In the genomic region with DNA sequence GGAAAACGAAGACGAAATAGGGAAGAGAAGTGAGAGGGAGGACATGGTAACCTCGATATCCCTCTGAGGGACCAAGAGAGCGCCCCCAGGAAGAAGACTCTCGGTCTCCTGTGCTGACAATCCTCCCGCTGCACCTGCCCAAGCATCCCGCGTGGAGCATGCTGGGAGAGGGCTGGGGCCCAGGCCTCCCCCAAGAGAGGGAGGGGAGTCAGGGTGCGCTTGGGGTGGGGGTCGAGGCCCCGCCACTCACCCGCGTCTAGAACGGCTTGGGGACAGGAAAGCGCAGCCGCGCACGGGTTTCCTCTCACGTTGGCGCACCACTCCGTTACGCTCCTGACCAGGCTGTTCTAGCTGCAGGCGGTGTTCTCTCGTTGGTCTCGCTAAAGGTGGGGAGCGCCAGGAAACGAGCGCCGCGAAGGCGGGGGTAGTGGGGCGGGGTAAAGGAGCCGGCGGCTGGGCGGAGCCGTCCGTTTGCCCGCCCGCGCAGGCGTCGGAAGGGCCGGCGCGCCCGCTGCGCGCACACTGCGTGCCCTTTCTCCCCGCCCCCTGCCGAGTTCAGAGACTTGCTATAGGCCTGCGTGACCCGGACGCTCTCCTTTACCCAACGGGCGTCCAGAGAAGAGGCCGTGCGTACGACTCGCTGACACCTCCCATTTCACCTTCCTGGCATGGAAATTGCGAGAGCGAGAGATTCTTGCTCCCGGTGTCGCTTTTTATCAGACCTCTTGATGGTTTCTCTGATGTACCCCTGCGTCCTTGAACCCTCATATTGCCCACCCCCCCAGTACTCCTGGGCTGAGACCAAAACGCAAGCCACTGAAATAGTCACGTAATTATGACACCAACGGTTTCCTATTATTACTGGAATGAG, we compare ENCODE assay signal across 8 cellular contexts. TPM values are rescaled to one million over a fixed set of nuclear protein-coding genes. Genes with fewer than 3 reads are reported as not detected.
A peak's percentile ranks its signal among the peaks of the same experiment; 100 is the strongest.
DNase-seq lines count a peak whose midpoint lies in the region; ATAC-seq and TF ChIP-seq lines count a peak whose summit lies in the region.

A gene (minus strand): TSS at position 388 of the 871 bp plus-strand sequence. CDS start 2,888 bp downstream, outside the sequence.

- peaks cover 0 to 4% of the 10 kb centered on the region in 2 donors for H3K9me3 Mint-ChIP-seq in activated naive CD4-positive, alpha-beta T cell treated with anti-CD3 and anti-CD28 coated beads, Interleukin-2, amount 50 U/mL, for 72 hours

- peaks cover 6 to 9% of the 10 kb centered on the region in 2 donors for H3K36me3 Mint-ChIP-seq in activated naive CD4-positive, alpha-beta T cell treated with anti-CD3 and anti-CD28 coated beads, Interleukin-2, amount 50 U/mL, for 72 hours

- TF ChIP-seq CTCF in GM06990 (IDR thresholded peaks at IDR 0.05; ENCODE audit: insufficient read depth, low read length, poor library complexity, severe bottlenecking) (peak; percentile 3), omental fat pad (IDR thresholded peaks at IDR 0.05) (no peak), testis (IDR thresholded peaks at IDR 0.05) (no peak)

- no peaks in the 10 kb centered on the region for H3K27me3 ChIP-seq in GM06990 (replicated peaks; ENCODE audit: control insufficient read depth, insufficient read depth, low read length)
- H3K27me3 ChIP-seq in testis, result no peaks in the 10 kb centered on the region

- H3K4me1 ChIP-seq in testis, result no peaks in the 10 kb centered on the region

- peak within 1 kb of the TSS; percentile 98 to 99 for H3K27ac Mint-ChIP-seq in activated naive CD4-positive, alpha-beta T cell treated with anti-CD3 and anti-CD28 coated beads, Interleukin-2, amount 50 U/mL, for 72 hours

- no peak for TF ChIP-seq POLR2A in testis (IDR thresholded peaks at IDR 0.05)

- DNase-seq in GM06990 (ENCODE audit: extremely low read depth, insufficient read length), result peak; percentile 96
- peak; percentile 99 for DNase-seq in NCI-H1092 (lab: John Stamatoyannopoulos, UW)
- peak; percentile 84 to 90 for DNase-seq in activated naive CD4-positive, alpha-beta T cell treated with anti-CD3 and anti-CD28 coated beads, Interleukin-2, amount 50 U/mL, for 72 hours (ENCODE audit: low spot score in 2 of 2)
- peak; percentile 93 for DNase-seq in glomerular visceral epithelial cell (ENCODE audit: extremely low spot score)
- peak; percentile 58 for DNase-seq in omental fat pad (ENCODE audit: low spot score)
- DNase-seq in testis, result peak; percentile 94

- H3K36me3 ChIP-seq in GM06990 (ENCODE audit: control insufficient read depth, insufficient read depth, low read length), result no peaks in the 10 kb centered on the region
- no peaks in the 10 kb centered on the region for H3K36me3 ChIP-seq in testis (ENCODE audit: low read depth, missing control alignments)

- intact Hi-C loops in testis (cut with DNase I; ENCODE audit: low total_unique reads), result no loop called here

- ATAC-seq in HG02588 (IDR thresholded peaks at IDR 0.05; ENCODE audit: unreplicated experiment) (peak; percentile 95), SK-N-SH treated with all-trans-retinoic acid at 6 μM for 48 hours (peak; percentile 99), omental fat pad (ENCODE audit: low FRiP score) (peak; percentile 98)
- ATAC-seq in activated naive CD4-positive, alpha-beta T cell treated with anti-CD3 and anti-CD28 coated beads, Interleukin-2, amount 50 U/mL, for 72 hours, result peak; percentile 93 to 96

- no peaks in the 10 kb centered on the region for H3K9me3 ChIP-seq in testis

- H3K4me3 ChIP-seq in GM06990 (replicated peaks; ENCODE audit: low read depth, low read length) (peak within 1 kb of the TSS; percentile 73), testis (peak within 1 kb of the TSS; percentile 65 to 75)

- H3K27ac ChIP-seq in testis, result peak within 1 kb of the TSS; percentile 82 to 85

- 0% methylated on average over 5 to 44 of the region's 68 CpGs for WGBS in testis, 2 donors

TF ChIP-seq in SK-N-SH treated with all-trans-retinoic acid at 6 μM for 48 hours, 23 proteins besides CTCF, POLR2A, EP300 and RAD21:
- peak; percentile 76; the same call in 1 of the 2 replicates for TF ChIP-seq SNAI2 (CRISPR knock-in tag; IDR thresholded peaks at IDR 0.05)
- TF ChIP-seq ISL1 (CRISPR knock-in tag; IDR thresholded peaks at IDR 0.05), result no peak

RNA-seq across cellular contexts. Expression of the gene that starts here (rescaled TPM):
- total RNA-seq in activated naive CD4-positive, alpha-beta T cell treated with anti-CD3 and anti-CD28 coated beads, Interleukin-2, amount 50 U/mL, for 72 hours, result 10 to 100 TPM; 20.4 to 28.5 TPM
- total RNA-seq in omental fat pad, result 10 to 100 TPM; 20.8 to 37.1 (median 27.3) TPM
- 10 to 100 TPM; 20.4 to 30.0 TPM for total RNA-seq in testis
- polyA plus RNA-seq in testis (ENCODE audit: insufficient read depth, low read depth, low replicate concordance), result 23.4 TPM

Comparison
In these comparisons a context has a peak if more than half of its experiments do, and no peak if none do; other contexts are left out.
1. Peak in every context shown above with its lines: DNase-seq, ATAC-seq, H3K4me3 ChIP-seq and H3K27ac ChIP-seq.